Comparison of ENCODE assay signal across 12 cellular contexts in genomic region chr10:122140477-122140902, GRCh38.
DNase-seq lines count a peak whose midpoint lies in the region; ATAC-seq, FAIRE-seq and TF ChIP-seq lines count a peak whose summit lies in the region.
"Had no signal": no experiment of that assay in that cellular context is flagged by ENCODE, and none has a peak within 500 bp of the region (broad histone marks: within the 10 kb centered on the region; RNA-seq: fewer than 3 reads in every experiment).

No MANE protein-coding gene starts in this region.

- TF ChIP-seq RAD21 in Ishikawa (IDR thresholded peaks at IDR 0.05; ENCODE audit: low read depth) = peak; percentile 51; the same call in 1 of the 2 replicates

- no peak for FAIRE-seq in kidney (lab: Jason Lieb, UNC)
- FAIRE-seq: GM12891 had no signal

- no peak for ATAC-seq in HG03469 (IDR thresholded peaks at IDR 0.05; ENCODE audit: unreplicated experiment)
- ATAC-seq: activated T-helper 17 cell treated with anti-CD3 and anti-CD28 coated beads, Interleukin-2, amount 50 U/mL, for 72 hours had no signal

- H3K36me3 ChIP-seq in kidney (ENCODE audit: control insufficient read depth in 1 of 2, insufficient read depth in 2 of 2, low read length in 2 of 2) (peaks cover 0 to 2% of the 10 kb centered on the region in 2 donors), stomach smooth muscle (ENCODE audit: control insufficient read depth in 2 of 2, insufficient read depth in 2 of 2, low read length in 2 of 2) (peaks cover 4 to 13% of the 10 kb centered on the region in 2 donors)

- no peak overlapping the region for H3K4me3 ChIP-seq in kidney (ENCODE audit: low read length in 2 of 2)
- H3K4me3 ChIP-seq in stomach smooth muscle (ENCODE audit: low read length in 2 of 2) = peak overlapping the region; percentile 26 to 40

- H3K9ac ChIP-seq in kidney (ENCODE audit: low read length in 2 of 2) (no peak overlapping the region), stomach smooth muscle (ENCODE audit: low read length in 2 of 2) (peak overlapping the region; percentile 35 to 42)

- TF ChIP-seq CTCF in kidney (IDR thresholded peaks at IDR 0.05; ENCODE audit: borderline replicate concordance, extremely low read depth, insufficient read depth) = no peak

- TF ChIP-seq EP300 in Ishikawa (IDR thresholded peaks at IDR 0.05; ENCODE audit: borderline replicate concordance) = 0 out of 2 replicates have a peak, but pooled peaks have one; percentile 2

- intact Hi-C loops in kidney (cut with DNase I) = no loop called here
- intact Hi-C loops in head of caudate nucleus (cut with DNase I) = loop anchor here (5.0 to 10.0 kb wide), 2 partner anchors 72 to 144 kb away; no protein-coding TSS in a partner anchor

- H3K9me3 ChIP-seq in kidney (ENCODE audit: control insufficient read depth in 1 of 2, low read length in 2 of 2) (no peaks in the 10 kb centered on the region), stomach smooth muscle (ENCODE audit: control insufficient read depth in 2 of 2, low read length in 2 of 2) (peaks cover 0 to 4% of the 10 kb centered on the region in 2 donors)

- H3K4me1 ChIP-seq in kidney (ENCODE audit: control insufficient read depth in 1 of 2, insufficient read depth in 1 of 2, low read depth in 1 of 2, low read length in 2 of 2) = peaks cover 30 to 38% of the 10 kb centered on the region in 2 donors
- peaks cover 50% of the 10 kb centered on the region for H3K4me1 ChIP-seq in stomach smooth muscle (ENCODE audit: control insufficient read depth, insufficient read depth, low read length)

- no peaks in the 10 kb centered on the region for H3K27me3 ChIP-seq in stomach smooth muscle (ENCODE audit: control insufficient read depth in 1 of 2, insufficient read depth in 2 of 2, low read length in 2 of 2)

- DNase-seq in astrocyte of the hippocampus (ENCODE audit: low read depth, low spot score) (peak; percentile 46), kidney (peak; percentile 83), head of caudate nucleus (no peak), NCI-H2029 (lab: John Stamatoyannopoulos, UW) (no peak)
- no peak for DNase-seq in activated CD8-positive, alpha-beta memory T cell treated with anti-CD3 and anti-CD28 coated beads for 24 hours
- DNase-seq: stimulated activated CD4-positive, alpha-beta T cell treated with anti-CD3 and anti-CD28 coated beads, Interleukin-2, amount 100 ng/mL, for 24 hours; T-helper 1 cell had no signal

- H3K27ac ChIP-seq in kidney (ENCODE audit: low read depth in 2 of 2, low read length in 2 of 2) (peak overlapping the region; percentile 73 to 81), stomach smooth muscle (ENCODE audit: low read length) (peak overlapping the region; percentile 87)

TF ChIP-seq in Ishikawa, 13 proteins besides CTCF, POLR2A, EP300 and RAD21:
- no peak for TF ChIP-seq CREB1 (IDR thresholded peaks at IDR 0.05; ENCODE audit: low read depth)
- no peak for TF ChIP-seq ZBTB7A (IDR thresholded peaks at IDR 0.05; ENCODE audit: low read depth)
- no peak for TF ChIP-seq NFIC (IDR thresholded peaks at IDR 0.05)
- no peak for TF ChIP-seq YY1 (IDR thresholded peaks at IDR 0.05; ENCODE audit: low read depth)
- no peak for TF ChIP-seq EGR1 (IDR thresholded peaks at IDR 0.05)

Comparison
In these comparisons a context has a peak if more than half of its experiments do, and no peak if none do; other contexts are left out.
1. DNase-seq: peak in astrocyte of the hippocampus (single experiment) and kidney (single experiment); none in head of caudate nucleus (0 of 42), activated CD8-positive, alpha-beta memory T cell treated with anti-CD3 and anti-CD28 coated beads for 24 hours (single experiment) and NCI-H2029 (single experiment).
2. H3K4me3 ChIP-seq: peak in stomach smooth muscle (2 of 2); none in kidney (0 of 2).
3. H3K9ac ChIP-seq: peak in stomach smooth muscle (2 of 2); none in kidney (0 of 2).